Comparison of ENCODE assay signal across 11 cellular contexts in genomic region chr11:110763249-110764011, GRCh38. TPM values are rescaled to one million over a fixed set of nuclear protein-coding genes. Genes with fewer than 3 reads are reported as not detected.
DNase-seq lines count a peak whose midpoint lies in the region; ATAC-seq and TF ChIP-seq lines count a peak whose summit lies in the region.
"Had no signal": no experiment of that assay in that cellular context is flagged by ENCODE, and none has a peak within 500 bp of the region (broad histone marks: within the 10 kb centered on the region; RNA-seq: fewer than 3 reads in every experiment).

No MANE protein-coding gene starts in this region.

- no peaks in the 10 kb centered on the region for H3K27me3 ChIP-seq in transverse colon

- H3K9me3 Mint-ChIP-seq in WTC11 = no peaks in the 10 kb centered on the region

- no peak for TF ChIP-seq POLR2A in transverse colon (IDR thresholded peaks at IDR 0.05)

- H3K4me1 Mint-ChIP-seq in WTC11 = peaks cover 15% of the 10 kb centered on the region

- WGBS in transverse colon (ENCODE audit: low coverage in 1 of 2), 2 donors = 29 to 35% methylated on average over 2 of the region's 2 CpGs

- no peaks in the 10 kb centered on the region for H3K36me3 ChIP-seq in transverse colon

- no peak overlapping the region for H3K4me3 Mint-ChIP-seq in WTC11

- TF ChIP-seq CTCF in WTC11 (IDR thresholded peaks at IDR 0.05) (no peak), transverse colon (IDR thresholded peaks at IDR 0.05) (no peak), GM13976 (IDR thresholded peaks at IDR 0.05; ENCODE audit: borderline replicate concordance, control extremely low read depth, extremely low read depth, insufficient read depth, missing control alignments) (no peak)

- no peak overlapping the region for H3K4me3 ChIP-seq in transverse colon

- H3K36me3 Mint-ChIP-seq in WTC11 = no peaks in the 10 kb centered on the region

- peaks cover 7 to 30% (median 14%) of the 10 kb centered on the region in 4 donors for H3K4me1 ChIP-seq in transverse colon
- H3K4me1 ChIP-seq: parathyroid adenoma had no signal

- intact Hi-C loops in transverse colon (cut with DNase I; ENCODE audit: low total_unique reads) = no loop called here

- ATAC-seq in WTC11 = peak; percentile 47
- ATAC-seq in GM19023 (IDR thresholded peaks at IDR 0.05; ENCODE audit: unreplicated experiment) = no peak

- H3K9me3 ChIP-seq in transverse colon = no peaks in the 10 kb centered on the region

- H3K27ac Mint-ChIP-seq in WTC11 = peak overlapping the region; percentile 51; the same call in 1 of the 2 replicates

- no peak for TF ChIP-seq EP300 in transverse colon (IDR thresholded peaks at IDR 0.05; ENCODE audit: low read depth)

- peak; percentile 87 for DNase-seq in H4 (ENCODE audit: low spot score)
- DNase-seq in WTC11 (ENCODE audit: low spot score) = no peak
- DNase-seq in iris pigment epithelial cell (ENCODE audit: low read depth) = peak; percentile 88
- DNase-seq in transverse colon = peak; percentile 52
- no peak for DNase-seq in UCSD-AML1 (lab: John Stamatoyannopoulos, UW; ENCODE audit: unreplicated experiment)
- DNase-seq in GM13976 (ENCODE audit: low spot score) = no peak
- DNase-seq: activated CD8-positive, alpha-beta memory T cell treated with anti-CD3 and anti-CD28 coated beads for 24 hours; central memory CD4-positive, alpha-beta T cell; SHP77 treated with DMSO at 0.1 percent for 48 hours had no signal

- CTCF ChIA-PET in WTC11 (lab: Charles Lee) = interaction anchor here (1.2 kb wide), 1 partner anchor 666 kb away, joined by 3 read pairs; no protein-coding TSS in a partner anchor

- H3K27me3 Mint-ChIP-seq in WTC11 (ENCODE audit: low read depth) = no peaks in the 10 kb centered on the region

- in situ Hi-C loops in transverse colon (cut with MboI; ENCODE audit: low pct_ligation_motif_present in 1 of 4, low pct_unique_long_range_greater_than_20kb in 1 of 4, low sequenced_read_pairs in 3 of 4) (no loop called here), GM13976 (cut with MboI; ENCODE audit: low sequenced_read_pairs, unreplicated experiment) (no loop called here)

- peak overlapping the region in 2 of 4 donors; percentile 41 to 45 for H3K27ac ChIP-seq in transverse colon
- H3K27ac ChIP-seq: parathyroid adenoma had no signal

- POLR2A ChIA-PET in WTC11 (lab: Charles Lee) = interaction anchor here (0.5 kb wide), 1 partner anchor 161 kb away, joined by 4 read pairs; no protein-coding TSS in a partner anchor

TF ChIP-seq in WTC11, 78 proteins besides CTCF, POLR2A, EP300 and RAD21:
- TF ChIP-seq SMAD4 (CRISPR knock-in tag; IDR thresholded peaks at IDR 0.05) (no peak), ZNF416 (CRISPR knock-in tag; IDR thresholded peaks at IDR 0.05) (no peak), TP53 (CRISPR knock-in tag; IDR thresholded peaks at IDR 0.05) (no peak), RORB (CRISPR knock-in tag; IDR thresholded peaks at IDR 0.05) (no peak), MAX (CRISPR knock-in tag; IDR thresholded peaks at IDR 0.05) (no peak), ZNF121 (CRISPR knock-in tag; IDR thresholded peaks at IDR 0.05) (no peak)

RNA-seq across cellular contexts. Expression of gene ARHGAP20, which starts 51.2 kb away (rescaled TPM):
- 0.58 and 1.5 TPM in 2 replicates for total RNA-seq in H4 (2014; rRNA removed; shearing (Covaris generic))
- 0.07 to 0.15 TPM (median 0.07 TPM) in 3 replicates for total RNA-seq in WTC11 (2021)
- 1 to 10 TPM; 2.5 to 4.9 (median 3.1) TPM for total RNA-seq in transverse colon

Comparison
In these comparisons a context has a peak if more than half of its experiments do, and no peak if none do; other contexts are left out.
1. DNase-seq: peak in H4 (single experiment), iris pigment epithelial cell (single experiment) and transverse colon (single experiment); none in WTC11 (single experiment), UCSD-AML1 (single experiment) and GM13976 (single experiment).